In genomic region chr12:62677355-62677754, GRCh38 we compare ENCODE assay signal across 28 cellular contexts.
"Had no signal": no experiment of that assay in that cellular context is flagged by ENCODE, and none has a peak within 500 bp of the region (broad histone marks: within the 10 kb centered on the region; RNA-seq: fewer than 3 reads in every experiment).

No MANE protein-coding gene starts in this region.

- H3K36me3 Mint-ChIP-seq: stimulated activated memory B cell treated with anti-CD40 and anti-IgM and Interleukin-4, amounts not matched to agents 10 μg/mL and 1 μg/mL and 100 μg/mL, for 72 hours had no signal

- H3K4me2 ChIP-seq: neural progenitor cell had no signal

- H3K9ac ChIP-seq: neural progenitor cell, parathyroid adenoma had no signal

- ATAC-seq: naive thymus-derived CD4-positive, alpha-beta T cell; psoas muscle; right lobe of liver; stimulated activated memory B cell treated with anti-CD40 and anti-IgM and Interleukin-4, amounts not matched to agents 10 μg/mL and 1 μg/mL and 100 μg/mL, for 72 hours; stimulated activated naive CD8-positive, alpha-beta T cell treated with anti-CD3 and anti-CD28 coated beads, Interleukin-15, amount 100 ng/mL, for 72 hours; stimulated activated naive CD8-positive, alpha-beta T cell treated with anti-CD3 and anti-CD28 coated beads, Interleukin-15, Interleukin-2, amounts not matched to agents 100 U/mL and 50 U/mL, for 24 hours had no signal

- H3K4me3 Mint-ChIP-seq: naive thymus-derived CD4-positive, alpha-beta T cell; nephron; stimulated activated memory B cell treated with anti-CD40 and anti-IgM and Interleukin-4, amounts not matched to agents 10 μg/mL and 1 μg/mL and 100 μg/mL, for 72 hours; stimulated activated naive CD8-positive, alpha-beta T cell treated with anti-CD3 and anti-CD28 coated beads, Interleukin-15, amount 100 ng/mL, for 72 hours had no signal

- H3K36me3 ChIP-seq: neural progenitor cell, ovary, right lobe of liver, sigmoid colon, suprapubic skin, tibial artery, transverse colon, upper lobe of left lung, uterus had no signal

- H3K4me3 ChIP-seq: neural progenitor cell, ovary, psoas muscle, right lobe of liver, sigmoid colon, suprapubic skin, testis, tibial artery, transverse colon, upper lobe of left lung, uterus had no signal

- H3K4me1 ChIP-seq: parathyroid adenoma, psoas muscle, right lobe of liver, sigmoid colon, suprapubic skin, testis, tibial artery, transverse colon, uterus had no signal

- H3K27ac Mint-ChIP-seq: naive thymus-derived CD4-positive, alpha-beta T cell; nephron; neural progenitor cell; progenitor cell of endocrine pancreas; stimulated activated memory B cell treated with anti-CD40 and anti-IgM and Interleukin-4, amounts not matched to agents 10 μg/mL and 1 μg/mL and 100 μg/mL, for 72 hours; stimulated activated naive CD8-positive, alpha-beta T cell treated with anti-CD3 and anti-CD28 coated beads, Interleukin-15, amount 100 ng/mL, for 72 hours had no signal

- H3K27me3 ChIP-seq: neural progenitor cell, neutrophil, ovary, right lobe of liver, sigmoid colon, suprapubic skin, testis, tibial artery, transverse colon, upper lobe of left lung, uterus had no signal

- H3K9me3 ChIP-seq: psoas muscle, right lobe of liver, sigmoid colon, suprapubic skin, testis, tibial artery, transverse colon, uterus had no signal

- H3K9me3 Mint-ChIP-seq: nephron; stimulated activated memory B cell treated with anti-CD40 and anti-IgM and Interleukin-4, amounts not matched to agents 10 μg/mL and 1 μg/mL and 100 μg/mL, for 72 hours had no signal

- DNase-seq: naive thymus-derived CD4-positive, alpha-beta T cell; nucleus accumbens; ovary; posterior cingulate gyrus; psoas muscle; right lobe of liver; sigmoid colon; small intestine; stimulated activated CD4-positive, alpha-beta T cell treated with anti-CD3 and anti-CD28 coated beads, Interleukin-15, amount 100 ng/mL, for 24 hours; stimulated activated CD4-positive, alpha-beta T cell treated with anti-CD3 and anti-CD28 coated beads, Interleukin-2, amount 100 ng/mL, for 24 hours; stimulated activated CD4-positive, alpha-beta T cell treated with anti-CD3 and anti-CD28 coated beads, Interleukin-2, amount 100 ng/mL, for 48 hours; stimulated activated CD4-positive, alpha-beta T cell treated with anti-CD3 and anti-CD28 coated beads, Interleukin-4, amount 100 ng/mL, for 24 hours; stimulated activated naive CD4-positive, alpha-beta T cell; stimulated activated naive CD8-positive, alpha-beta T cell treated with anti-CD3 and anti-CD28 coated beads, Interleukin-15, amount 100 ng/mL, for 72 hours; stimulated activated naive CD8-positive, alpha-beta T cell treated with anti-CD3 and anti-CD28 coated beads, Interleukin-15, Interleukin-2, amounts not matched to agents 100 U/mL and 50 U/mL, for 24 hours; substantia nigra; testis; tibial artery; transverse colon; uterus had no signal

- H3K27ac ChIP-seq: neural progenitor cell, neutrophil, ovary, parathyroid adenoma, psoas muscle, right lobe of liver, sigmoid colon, suprapubic skin, testis, tibial artery, transverse colon, upper lobe of left lung, uterus had no signal

- H3K27me3 Mint-ChIP-seq: progenitor cell of endocrine pancreas had no signal

- H2AFZ ChIP-seq: neural progenitor cell, parathyroid adenoma had no signal
